In the genomic region with DNA sequence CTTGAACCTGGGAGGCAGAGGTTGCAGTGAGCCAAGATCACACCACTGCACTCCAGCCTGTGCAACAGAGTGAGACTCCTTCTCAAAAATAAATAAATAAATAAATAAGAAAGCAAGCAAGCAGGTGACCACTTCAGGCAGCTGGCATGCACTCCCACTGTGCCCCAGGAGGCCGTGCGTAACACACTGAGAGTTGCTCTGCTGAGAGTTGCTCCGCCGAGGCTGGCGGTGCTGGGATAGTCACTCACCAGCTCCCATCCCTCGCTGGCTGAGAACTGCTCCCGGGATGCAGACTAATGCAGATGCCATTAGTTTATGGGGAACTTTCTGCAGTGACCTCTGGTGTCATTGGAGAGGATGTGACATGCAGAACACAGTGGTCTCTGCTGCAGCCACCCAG, we compare ENCODE assay signal across 1 cellular context.
TF ChIP-seq lines count a peak whose summit lies in the region.

No MANE protein-coding gene starts in this region.

TF ChIP-seq in HepG2, 621 proteins besides CTCF, POLR2A, EP300 and RAD21 (continued from another document):
- TF ChIP-seq, protein P1, sequence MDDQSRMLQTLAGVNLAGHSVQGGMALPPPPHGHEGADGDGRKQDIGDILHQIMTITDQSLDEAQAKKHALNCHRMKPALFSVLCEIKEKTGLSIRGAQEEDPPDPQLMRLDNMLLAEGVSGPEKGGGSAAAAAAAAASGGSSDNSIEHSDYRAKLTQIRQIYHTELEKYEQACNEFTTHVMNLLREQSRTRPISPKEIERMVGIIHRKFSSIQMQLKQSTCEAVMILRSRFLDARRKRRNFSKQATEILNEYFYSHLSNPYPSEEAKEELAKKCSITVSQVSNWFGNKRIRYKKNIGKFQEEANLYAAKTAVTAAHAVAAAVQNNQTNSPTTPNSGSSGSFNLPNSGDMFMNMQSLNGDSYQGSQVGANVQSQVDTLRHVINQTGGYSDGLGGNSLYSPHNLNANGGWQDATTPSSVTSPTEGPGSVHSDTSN (CRISPR knock-in tag; IDR thresholded peaks at IDR 0.05; ENCODE audit: borderline replicate concordance), result no peak
- no peak for TF ChIP-seq ZNF12 (CRISPR knock-in tag; IDR thresholded peaks at IDR 0.05)
- no peak for TF ChIP-seq ZNF747 (CRISPR knock-in tag; IDR thresholded peaks at IDR 0.05; ENCODE audit: borderline replicate concordance)
- TF ChIP-seq TBX3 (IDR thresholded peaks at IDR 0.05; ENCODE audit: borderline replicate concordance), result no peak
- no peak for TF ChIP-seq NFKBIZ (CRISPR knock-in tag; IDR thresholded peaks at IDR 0.05)
- no peak for TF ChIP-seq SYNCRIP (IDR thresholded peaks at IDR 0.05; ENCODE audit: insufficient read depth, low read depth, low read length)
- no peak for TF ChIP-seq RFX3 (CRISPR knock-in tag; IDR thresholded peaks at IDR 0.05)
